Comparison of ENCODE assay signal across 1 cellular context in the genomic region with DNA sequence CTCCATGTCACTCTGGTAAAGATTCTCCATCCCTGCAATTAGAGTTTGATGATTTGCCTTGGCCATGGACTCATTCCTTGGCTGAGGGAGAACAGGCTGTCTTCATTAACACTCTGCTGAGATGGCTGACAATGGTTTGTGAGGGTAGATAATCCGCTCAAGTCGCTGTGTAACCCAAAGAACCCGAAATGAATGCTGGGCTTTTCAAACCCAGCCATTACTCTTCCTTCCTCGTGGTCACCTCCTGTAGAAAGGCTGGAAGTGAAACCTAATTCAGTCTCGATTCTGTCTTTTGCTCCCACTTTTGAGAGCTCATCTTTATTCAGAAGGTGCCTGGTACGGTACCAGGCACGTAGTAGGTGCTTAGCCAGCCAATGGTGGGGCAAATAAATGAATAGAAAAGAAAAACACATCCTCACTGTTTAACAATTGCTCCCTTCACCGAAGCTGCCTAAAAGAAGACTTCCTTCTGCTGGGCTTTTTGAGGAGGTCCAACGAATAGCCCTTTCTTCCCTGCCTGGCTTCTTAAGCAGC.
TF ChIP-seq lines count a peak whose summit lies in the region.

No MANE protein-coding gene starts in this region.

TF ChIP-seq in GM12878, 131 proteins besides CTCF, POLR2A, EP300 and RAD21 (continued from another document):
- TF ChIP-seq, protein P1, sequence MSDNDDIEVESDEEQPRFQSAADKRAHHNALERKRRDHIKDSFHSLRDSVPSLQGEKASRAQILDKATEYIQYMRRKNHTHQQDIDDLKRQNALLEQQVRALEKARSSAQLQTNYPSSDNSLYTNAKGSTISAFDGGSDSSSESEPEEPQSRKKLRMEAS (IDR thresholded peaks at IDR 0.05; ENCODE audit: low read depth, low read length) = no peak
- peak; percentile 20; the same call in 1 of the 2 replicates for TF ChIP-seq EED (IDR thresholded peaks at IDR 0.05; ENCODE audit: low read depth)
- 0 out of 2 replicates have a peak, but pooled peaks have one; percentile 49 for TF ChIP-seq NFXL1 (IDR thresholded peaks at IDR 0.05; ENCODE audit: borderline replicate concordance)
TF ChIP-seq in GM12878: peak in this region for 3.
